ENCODE assay signal across 1 cellular context in the genomic region with DNA sequence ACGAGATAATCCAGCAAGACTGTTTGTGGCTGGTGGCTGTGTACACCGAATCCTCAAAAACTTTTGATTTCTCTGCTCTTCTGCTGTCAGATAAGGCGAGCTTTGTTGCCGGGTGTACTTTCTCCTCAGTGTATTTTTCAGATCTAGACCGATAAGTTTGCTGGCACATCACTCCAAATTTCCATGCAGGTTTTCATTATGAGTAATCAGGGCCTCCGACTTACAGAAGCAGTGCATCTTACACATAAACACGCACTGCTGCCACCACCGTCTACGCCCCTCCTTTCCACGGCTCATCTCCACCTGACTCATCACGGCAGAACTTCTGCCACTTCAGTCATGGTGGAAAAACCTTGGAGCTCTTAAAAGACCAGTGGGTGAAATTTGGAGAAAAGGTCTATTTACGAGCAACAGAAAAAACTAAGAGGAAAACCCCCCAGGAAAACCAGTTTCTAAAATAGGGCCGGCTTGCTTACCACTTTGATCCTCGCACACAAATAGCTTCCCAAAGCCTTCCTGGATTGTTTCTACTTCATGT.
TF ChIP-seq lines count a peak whose summit lies in the region.

No MANE protein-coding gene starts in this region.

TF ChIP-seq in IMR-90, 13 proteins besides CTCF, POLR2A, EP300 and RAD21 (continued from another document):
- TF ChIP-seq CHD1 (IDR thresholded peaks at IDR 0.05; ENCODE audit: low read depth, low read length), result no peak
TF ChIP-seq in IMR-90: peak in this region for 10.
